ENCODE assay signal across 10 cellular contexts in genomic region chr2:15943914-15944313, GRCh38. TPM values are rescaled to one million over a fixed set of nuclear protein-coding genes. Genes with fewer than 3 reads are reported as not detected.
DNase-seq lines count a peak whose midpoint lies in the region; ATAC-seq and TF ChIP-seq lines count a peak whose summit lies in the region.
"Had no signal": no experiment of that assay in that cellular context is flagged by ENCODE, and none has a peak within 500 bp of the region (broad histone marks: within the 10 kb centered on the region; RNA-seq: fewer than 3 reads in every experiment).

No MANE protein-coding gene starts in this region.

- H3K27me3 ChIP-seq in dorsolateral prefrontal cortex: peaks cover 0 to 11% (median 0%) of the 10 kb centered on the region in 45 donors

- ATAC-seq in GM21390 (IDR thresholded peaks at IDR 0.05; ENCODE audit: unreplicated experiment) (no peak), HG02970 (IDR thresholded peaks at IDR 0.05; ENCODE audit: low FRiP score, unreplicated experiment) (no peak)
- ATAC-seq: esophagus mucosa had no signal

- intact Hi-C loops in dorsolateral prefrontal cortex (cut with DNase I): loop anchor here (1.0 to 5.0 kb wide), 9 partner anchors 41 to 668 kb away; no protein-coding TSS in a partner anchor

- DNase-seq in C1 segment of cervical spinal cord (lab: John Stamatoyannopoulos, UW) (peak in 10 of 14 donors; percentile 9 to 65 (median 49)), NAMALWA (ENCODE audit: low spot score) (peak; percentile 9), dorsolateral prefrontal cortex (peak in 2 of 10 donors; percentile 37 to 52), midbrain (lab: John Stamatoyannopoulos, UW) (peak; percentile 68), RKO (ENCODE audit: low spot score) (no peak)
- DNase-seq in stimulated activated CD8-positive, alpha-beta memory T cell treated with anti-CD3 and anti-CD28 coated beads, Interleukin-4, amount 100 ng/mL, for 48 hours: no peak
- DNase-seq: activated CD4-positive, CD25-positive, alpha-beta regulatory T cell had no signal

- peak overlapping the region in 56 of 59 donors; percentile 30 to 92 (median 80) for H3K27ac ChIP-seq in dorsolateral prefrontal cortex

- H3K4me3 ChIP-seq in dorsolateral prefrontal cortex: peak overlapping the region in 57 of 59 donors; percentile 20 to 84 (median 67)

- peak in 2 of 56 donors; percentile 10 for TF ChIP-seq CTCF in dorsolateral prefrontal cortex (IDR thresholded peaks at IDR 0.05 in 54 of 56, conservative IDR thresholded peaks at IDR 0.05 in 2 of 56; ENCODE audit: low read depth in 1 of 56, partially characterized antibody in 56 of 56)

RNA-seq across cellular contexts. Expression of gene MYCN, which starts 3.6 kb away (rescaled TPM):
- total RNA-seq in dorsolateral prefrontal cortex: 10 to 100 TPM in 3 of 120 experiments, 1 to 10 TPM in 117; 1.4 to 20.5 (median 5.9) TPM

Comparison
In these comparisons a context has a peak if more than half of its experiments do, and no peak if none do; other contexts are left out.
1. DNase-seq: peak in C1 segment of cervical spinal cord (10 of 14), NAMALWA (single experiment) and midbrain (single experiment); none in RKO (single experiment) and stimulated activated CD8-positive, alpha-beta memory T cell treated with anti-CD3 and anti-CD28 coated beads, Interleukin-4, amount 100 ng/mL, for 48 hours (single experiment).